ENCODE assay signal across 14 cellular contexts in genomic region chr5:68260455-68260854, GRCh38. TPM values are rescaled to one million over a fixed set of nuclear protein-coding genes. Genes with fewer than 3 reads are reported as not detected.
DNase-seq lines count a peak whose midpoint lies in the region; ATAC-seq and TF ChIP-seq lines count a peak whose summit lies in the region.
"Had no signal": no experiment of that assay in that cellular context is flagged by ENCODE, and none has a peak within 500 bp of the region (broad histone marks: within the 10 kb centered on the region; RNA-seq: fewer than 3 reads in every experiment).

No MANE protein-coding gene starts in this region.

- no peak for TF ChIP-seq POLR2A in sigmoid colon (IDR thresholded peaks at IDR 0.05)

- DNase-seq in activated CD8-positive, alpha-beta T cell treated with anti-CD3 and anti-CD28 coated beads for 36 hours, result no peak
- DNase-seq in activated CD8-positive, alpha-beta T cell treated with anti-CD3 and anti-CD28 coated beads, Interleukin-2, amount 10 ng/mL, durations not matched to agents 7 days and 5 days, result no peak
- peak; percentile 10 for DNase-seq in MV-4-11 (lab: John Stamatoyannopoulos, UW)
- DNase-seq in dorsolateral prefrontal cortex, result no peak
- DNase-seq in sigmoid colon, result no peak
- no peak for DNase-seq in stimulated activated CD4-positive, alpha-beta T cell treated with anti-CD3 and anti-CD28 coated beads, Interleukin-2, amount 100 ng/mL, for 48 hours
- DNase-seq: activated CD4-positive, alpha-beta T cell treated with anti-CD3 and anti-CD28 coated beads for 1 hour; activated effector memory CD4-positive, alpha-beta T cell treated with Interleukin-2 at 50 U/mL for 16 hours; Caco-2; cerebellar nuclear complex; erythroblast had no signal

- H3K9me3 Mint-ChIP-seq in activated CD8-positive, alpha-beta T cell treated with anti-CD3 and anti-CD28 coated beads for 36 hours, result no peaks in the 10 kb centered on the region
- no peaks in the 10 kb centered on the region for H3K9me3 Mint-ChIP-seq in activated CD8-positive, alpha-beta T cell treated with anti-CD3 and anti-CD28 coated beads, Interleukin-2, amount 10 ng/mL, durations not matched to agents 7 days and 5 days (ENCODE audit: insufficient read depth)

- peak; percentile 64 for ATAC-seq in activated CD8-positive, alpha-beta T cell treated with anti-CD3 and anti-CD28 coated beads for 36 hours
- no peak for ATAC-seq in activated CD8-positive, alpha-beta T cell treated with anti-CD3 and anti-CD28 coated beads, Interleukin-2, amount 10 ng/mL, durations not matched to agents 7 days and 5 days
- ATAC-seq in GM18909 (IDR thresholded peaks at IDR 0.05; ENCODE audit: poor library complexity, unreplicated experiment), result no peak
- no peak for ATAC-seq in HG03442 (IDR thresholded peaks at IDR 0.05; ENCODE audit: unreplicated experiment)
- ATAC-seq: A549 had no signal

- H3K27ac Mint-ChIP-seq in activated CD8-positive, alpha-beta T cell treated with anti-CD3 and anti-CD28 coated beads for 36 hours, result peak overlapping the region; percentile 21
- no peak overlapping the region for H3K27ac Mint-ChIP-seq in activated CD8-positive, alpha-beta T cell treated with anti-CD3 and anti-CD28 coated beads, Interleukin-2, amount 10 ng/mL, durations not matched to agents 7 days and 5 days

- TF ChIP-seq EP300 in sigmoid colon (IDR thresholded peaks at IDR 0.05), result no peak

- peaks cover 82% of the 10 kb centered on the region for H3K4me1 Mint-ChIP-seq in activated CD8-positive, alpha-beta T cell treated with anti-CD3 and anti-CD28 coated beads for 36 hours (ENCODE audit: low read depth)
- H3K4me1 Mint-ChIP-seq in activated CD8-positive, alpha-beta T cell treated with anti-CD3 and anti-CD28 coated beads, Interleukin-2, amount 10 ng/mL, durations not matched to agents 7 days and 5 days (ENCODE audit: low read depth), result peaks cover 63% of the 10 kb centered on the region

- TF ChIP-seq CTCF in activated CD8-positive, alpha-beta T cell treated with anti-CD3 and anti-CD28 coated beads for 36 hours (IDR thresholded peaks at IDR 0.05), result no peak
- TF ChIP-seq CTCF in dorsolateral prefrontal cortex (IDR thresholded peaks at IDR 0.05 in 54 of 56, conservative IDR thresholded peaks at IDR 0.05 in 2 of 56; ENCODE audit: low read depth in 1 of 56, partially characterized antibody in 56 of 56) (no peak), sigmoid colon (IDR thresholded peaks at IDR 0.05) (no peak)

- no peak overlapping the region for H3K4me3 Mint-ChIP-seq in activated CD8-positive, alpha-beta T cell treated with anti-CD3 and anti-CD28 coated beads for 36 hours
- no peak overlapping the region for H3K4me3 Mint-ChIP-seq in activated CD8-positive, alpha-beta T cell treated with anti-CD3 and anti-CD28 coated beads, Interleukin-2, amount 10 ng/mL, durations not matched to agents 7 days and 5 days

- H3K4me1 ChIP-seq in sigmoid colon, result peaks cover 0 to 91% (median 90%) of the 10 kb centered on the region in 4 donors

- 68 to 79% methylated on average over 3 of the region's 3 CpGs for WGBS in sigmoid colon, 2 donors

- POLR2A ChIA-PET in activated CD8-positive, alpha-beta T cell treated with anti-CD3 and anti-CD28 coated beads for 36 hours (lab: Charles Lee), result no interaction called here
- POLR2A ChIA-PET in activated CD8-positive, alpha-beta T cell treated with anti-CD3 and anti-CD28 coated beads, Interleukin-2, amount 10 ng/mL, durations not matched to agents 7 days and 5 days (lab: Charles Lee), result interaction anchor here (0.6 to 1.2 kb wide), 2 partner anchors 20 to 183 kb away, joined by 3 read pairs; no protein-coding TSS in a partner anchor

- H3K4me3 ChIP-seq in dorsolateral prefrontal cortex, result no peak overlapping the region
- H3K4me3 ChIP-seq in sigmoid colon, result no peak overlapping the region
- H3K4me3 ChIP-seq: A549 had no signal

- H3K9me3 ChIP-seq in sigmoid colon, result no peaks in the 10 kb centered on the region
- H3K9me3 ChIP-seq: A549, Caco-2 had no signal

- H3K36me3 ChIP-seq in sigmoid colon, result peaks cover 0 to 7% (median 0%) of the 10 kb centered on the region in 4 donors

- CTCF ChIA-PET in activated CD8-positive, alpha-beta T cell treated with anti-CD3 and anti-CD28 coated beads for 36 hours (lab: Charles Lee), result interaction anchor here (1.1 to 2.6 kb wide), 3 partner anchors 8 to 12 kb away, joined by 3 to 12 read pairs (median 4); no protein-coding TSS in a partner anchor
- CTCF ChIA-PET in activated CD8-positive, alpha-beta T cell treated with anti-CD3 and anti-CD28 coated beads, Interleukin-2, amount 10 ng/mL, durations not matched to agents 7 days and 5 days (lab: Charles Lee), result interaction anchor here (0.9 to 6.3 kb wide), 3 partner anchors 9 to 26 kb away, joined by 4 to 39 read pairs (median 5); no protein-coding TSS in a partner anchor

- intact Hi-C loops in activated CD8-positive, alpha-beta T cell treated with anti-CD3 and anti-CD28 coated beads for 36 hours (cut with micrococcal nuclease), result no loop called here
- intact Hi-C loops in dorsolateral prefrontal cortex (cut with DNase I) (no loop called here), sigmoid colon (cut with DNase I) (loop anchor here (5.0 kb wide), 1 partner anchor 233 kb away; no protein-coding TSS in a partner anchor)

- H3K27me3 ChIP-seq in dorsolateral prefrontal cortex (no peaks in the 10 kb centered on the region), sigmoid colon (no peaks in the 10 kb centered on the region)

- peaks cover 24% of the 10 kb centered on the region for H3K36me3 Mint-ChIP-seq in activated CD8-positive, alpha-beta T cell treated with anti-CD3 and anti-CD28 coated beads for 36 hours (ENCODE audit: low read depth)
- peaks cover 35% of the 10 kb centered on the region for H3K36me3 Mint-ChIP-seq in activated CD8-positive, alpha-beta T cell treated with anti-CD3 and anti-CD28 coated beads, Interleukin-2, amount 10 ng/mL, durations not matched to agents 7 days and 5 days (ENCODE audit: low read depth)

- H3K27ac ChIP-seq in dorsolateral prefrontal cortex (peak overlapping the region in 38 of 59 donors; percentile 5 to 82 (median 51)), sigmoid colon (peak overlapping the region; percentile 67 to 83 (median 80))
- H3K27ac ChIP-seq: A549 had no signal

- H3K27me3 Mint-ChIP-seq in activated CD8-positive, alpha-beta T cell treated with anti-CD3 and anti-CD28 coated beads for 36 hours, result no peaks in the 10 kb centered on the region
- no peaks in the 10 kb centered on the region for H3K27me3 Mint-ChIP-seq in activated CD8-positive, alpha-beta T cell treated with anti-CD3 and anti-CD28 coated beads, Interleukin-2, amount 10 ng/mL, durations not matched to agents 7 days and 5 days (ENCODE audit: low read depth)

RNA-seq across cellular contexts. Expression of gene PIK3R1, which starts 44.9 kb away (rescaled TPM):
- 10 to 100 TPM; 55.4 to 57.6 TPM for total RNA-seq in activated CD8-positive, alpha-beta T cell treated with anti-CD3 and anti-CD28 coated beads for 36 hours
- 10 to 100 TPM; 61.1 to 65.0 TPM for total RNA-seq in activated CD8-positive, alpha-beta T cell treated with anti-CD3 and anti-CD28 coated beads, Interleukin-2, amount 10 ng/mL, durations not matched to agents 7 days and 5 days
- total RNA-seq in dorsolateral prefrontal cortex, result 100 to 1,000 TPM; 172 to 359 (median 273) TPM
- 100 to 1,000 TPM; 177 to 227 (median 190) TPM for total RNA-seq in sigmoid colon
- polyA plus RNA-seq in sigmoid colon, result 10 to 100 TPM in 2 of 3 donors, 1 to 10 TPM in 1; 9.2 to 28.5 (median 13.2) TPM
